In genomic region chr2:195696012-195696411, GRCh38 we compare ENCODE assay signal across 1 cellular context.
TF ChIP-seq lines count a peak whose summit lies in the region.

No MANE protein-coding gene starts in this region.

TF ChIP-seq in GM23338, 12 proteins besides CTCF, POLR2A, EP300 and RAD21:
- TF ChIP-seq ZNF462 (CRISPR knock-in tag; IDR thresholded peaks at IDR 0.05), result no peak
- TF ChIP-seq POLR2AphosphoS5 (IDR thresholded peaks at IDR 0.05; ENCODE audit: low read depth), result no peak
- TF ChIP-seq REST (IDR thresholded peaks at IDR 0.05; ENCODE audit: unreplicated experiment), result no peak
- TF ChIP-seq EZH2phosphoT487 (IDR thresholded peaks at IDR 0.05; ENCODE audit: unreplicated experiment), result no peak
- no peak for TF ChIP-seq NANOG (IDR thresholded peaks at IDR 0.05; ENCODE audit: borderline replicate concordance)
- no peak for TF ChIP-seq ZNF114 (CRISPR knock-in tag; IDR thresholded peaks at IDR 0.05)
- no peak for TF ChIP-seq EZH2 (IDR thresholded peaks at IDR 0.05; ENCODE audit: low read depth, unreplicated experiment)
- TF ChIP-seq CREB1 (CRISPR knock-in tag; IDR thresholded peaks at IDR 0.05; ENCODE audit: low read depth), result no peak
- TF ChIP-seq ETS1 (IDR thresholded peaks at IDR 0.05), result no peak
- TF ChIP-seq JUNB (IDR thresholded peaks at IDR 0.05; ENCODE audit: unreplicated experiment), result no peak
- no peak for TF ChIP-seq ZNF331 (CRISPR knock-in tag; IDR thresholded peaks at IDR 0.05; ENCODE audit: low read depth)
- TF ChIP-seq STAT1 (IDR thresholded peaks at IDR 0.05; ENCODE audit: unreplicated experiment), result no peak
